24 cellular contexts compared by ENCODE assay signal in the genomic region with DNA sequence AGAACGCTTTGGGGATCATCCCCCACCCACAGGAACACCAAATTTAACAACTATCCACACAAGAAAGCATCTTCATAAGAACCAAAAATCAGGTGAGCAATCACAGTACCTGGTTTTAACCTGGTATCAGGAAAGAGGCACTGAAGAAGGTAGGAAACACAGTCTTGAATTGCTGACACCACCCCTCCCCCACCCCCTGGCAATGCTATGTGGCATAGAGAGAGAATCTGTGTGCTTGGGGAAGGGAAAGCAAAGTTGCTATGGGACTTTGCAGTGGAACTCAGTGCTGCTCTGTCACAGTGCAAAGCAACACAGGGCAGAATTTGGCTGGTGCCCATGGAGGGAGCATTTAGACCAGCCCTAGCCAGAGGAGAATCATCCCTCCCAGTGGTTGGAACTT.
A peak's percentile ranks its signal among the peaks of the same experiment; 100 is the strongest.
DNase-seq lines count a peak whose midpoint lies in the region; ATAC-seq, FAIRE-seq and TF ChIP-seq lines count a peak whose summit lies in the region.
"Had no signal": no experiment of that assay in that cellular context is flagged by ENCODE, and none has a peak within 500 bp of the region (broad histone marks: within the 10 kb centered on the region; RNA-seq: fewer than 3 reads in every experiment).

No MANE protein-coding gene starts in this region.

- no peaks in the 10 kb centered on the region for H3K79me1 ChIP-seq in H1 (ENCODE audit: low read depth, low read length)

- H4K20me1 ChIP-seq in H1 (replicated peaks in 1 of 2; ENCODE audit: control insufficient read depth in 1 of 2, insufficient read depth in 2 of 2, low read length in 2 of 2) (no peaks in the 10 kb centered on the region), neural progenitor cell (ENCODE audit: low read depth) (no peaks in the 10 kb centered on the region)
- H4K20me1 ChIP-seq: BLaER1 had no signal

- no peaks in the 10 kb centered on the region for H3K23me2 ChIP-seq in H1 (ENCODE audit: low read depth, low read length)

- FAIRE-seq in H1 (lab: Jason Lieb, UNC): no peak
- FAIRE-seq: A204.1, GM12878, GM19239 had no signal

- peak overlapping the region in 1 of 2 experiments; percentile 33; a peak in 3 of 4 replicates for H3K4me2 ChIP-seq in H1 (ENCODE audit: insufficient read depth in 1 of 2, low read depth in 2 of 2, low read length in 2 of 2)
- no peak overlapping the region for H3K4me2 ChIP-seq in neural progenitor cell
- H3K4me2 ChIP-seq: BLaER1 had no signal

- no peaks in the 10 kb centered on the region for H3K27me3 ChIP-seq in H1 (replicated peaks in 1 of 4; ENCODE audit: control insufficient read depth in 3 of 4, extremely low read depth in 1 of 4, insufficient read depth in 3 of 4, low read length in 3 of 4)
- no peaks in the 10 kb centered on the region for H3K27me3 ChIP-seq in neural progenitor cell
- no peaks in the 10 kb centered on the region for H3K27me3 ChIP-seq in gastroesophageal sphincter
- H3K27me3 ChIP-seq in HAP-1 (ENCODE audit: low read depth): 0 out of 2 replicates have a peak, but pooled peaks cover 2% of the 10 kb centered on the region
- H3K27me3 ChIP-seq: BLaER1 had no signal

- no peak overlapping the region for H2AK5ac ChIP-seq in H1 (ENCODE audit: low read depth, low read length)

- no peak overlapping the region for H3K23ac ChIP-seq in H1 (ENCODE audit: insufficient read length)

- H3K4me3 Mint-ChIP-seq in neural progenitor cell: no peak overlapping the region
- H3K4me3 Mint-ChIP-seq: B cell; CD4-positive, CD25-positive, alpha-beta regulatory T cell; CD8-positive, alpha-beta T cell had no signal

- TF ChIP-seq EP300 in H1 (IDR thresholded peaks at IDR 0.05; ENCODE audit: borderline replicate concordance in 1 of 2, low read depth in 2 of 2, low read length in 2 of 2): no peak
- TF ChIP-seq EP300 in gastroesophageal sphincter (IDR thresholded peaks at IDR 0.05): no peak

- CTCF ChIA-PET in H1 (lab: Charles Lee; ENCODE audit: partially characterized antibody): no interaction called here

- TF ChIP-seq CTCF in H1 (IDR thresholded peaks at IDR 0.05; ENCODE audit: control extremely low read depth in 1 of 3, insufficient read depth in 1 of 3, low read depth in 1 of 3, low read length in 3 of 3) (no peak), neural progenitor cell (IDR thresholded peaks at IDR 0.05) (no peak), gastroesophageal sphincter (IDR thresholded peaks at IDR 0.05) (no peak)

- no peak overlapping the region for H2BK5ac ChIP-seq in H1 (ENCODE audit: low read depth, low read length)

- H3K9ac ChIP-seq in H1 (replicated peaks in 1 of 4; ENCODE audit: extremely low read depth in 1 of 4, low read depth in 3 of 4, low read length in 3 of 4) (no peak overlapping the region), neural progenitor cell (no peak overlapping the region)
- H3K9ac ChIP-seq: BLaER1 had no signal

- no peaks in the 10 kb centered on the region for H3K36me3 Mint-ChIP-seq in neural progenitor cell
- H3K36me3 Mint-ChIP-seq: CD4-positive, CD25-positive, alpha-beta regulatory T cell; CD8-positive, alpha-beta T cell had no signal

- ATAC-seq in gastroesophageal sphincter (no peak), Right ventricle myocardium superior (ENCODE audit: poor library complexity) (no peak)
- ATAC-seq: CD8-positive, alpha-beta T cell; GM12878; HCT116 had no signal

- no peak overlapping the region for H3K4ac ChIP-seq in H1 (replicated peaks; ENCODE audit: insufficient read length, low read depth, low read length)

- H3K27ac Mint-ChIP-seq in neural progenitor cell: peak overlapping the region; percentile 83
- H3K27ac Mint-ChIP-seq: B cell; CD4-positive, CD25-positive, alpha-beta regulatory T cell; CD8-positive, alpha-beta T cell had no signal

- H4K8ac ChIP-seq in H1 (ENCODE audit: extremely low read depth, insufficient read depth, low read length): 0 out of 2 replicates have a peak overlapping the region, but pooled peaks have one; percentile 62

- H3K36me3 ChIP-seq in H1 (ENCODE audit: control insufficient read depth in 2 of 4, insufficient read depth in 4 of 4, low read length in 3 of 4) (no peaks in the 10 kb centered on the region), neural progenitor cell (no peaks in the 10 kb centered on the region), gastroesophageal sphincter (no peaks in the 10 kb centered on the region), HAP-1 (replicated peaks) (no peaks in the 10 kb centered on the region)
- H3K36me3 ChIP-seq: BLaER1 had no signal

- H3K4me1 ChIP-seq in H1 (replicated peaks in 1 of 4; ENCODE audit: control insufficient read depth in 3 of 4, insufficient read depth in 4 of 4, low read length in 3 of 4) (peaks cover 0 to 6% (median 3%) of the 10 kb centered on the region in 4 experiments; a peak in 4 of 7 replicates), neural progenitor cell (no peaks in the 10 kb centered on the region), gastroesophageal sphincter (no peaks in the 10 kb centered on the region), HAP-1 (no peaks in the 10 kb centered on the region)
- H3K4me1 ChIP-seq: BLaER1, Caco-2 had no signal

- H4K5ac ChIP-seq in H1 (ENCODE audit: insufficient read length, low read depth, low read length): no peak overlapping the region

- H2BK20ac ChIP-seq in H1 (ENCODE audit: low read length): 0 out of 2 replicates have a peak overlapping the region, but pooled peaks have one; percentile 48

- H3K9me3 ChIP-seq in H1 (ENCODE audit: insufficient read depth in 2 of 2, low read depth in 1 of 2, low read length in 1 of 2) (no peaks in the 10 kb centered on the region), neural progenitor cell (ENCODE audit: low read depth) (no peaks in the 10 kb centered on the region), gastroesophageal sphincter (no peaks in the 10 kb centered on the region), HAP-1 (no peaks in the 10 kb centered on the region)
- H3K9me3 ChIP-seq: BLaER1, Caco-2 had no signal

- peaks cover 17% of the 10 kb centered on the region for H3K4me1 Mint-ChIP-seq in neural progenitor cell
- H3K4me1 Mint-ChIP-seq: B cell; CD4-positive, CD25-positive, alpha-beta regulatory T cell had no signal

- H3K79me2 ChIP-seq in H1 (ENCODE audit: control insufficient read depth in 1 of 2, insufficient read depth in 2 of 2, low read length in 2 of 2) (no peaks in the 10 kb centered on the region), neural progenitor cell (ENCODE audit: low read depth) (no peaks in the 10 kb centered on the region)

- 100% methylated on average over 1 of the region's 1 CpG; no CpG with 5 or more reads in 1 of the 2 experiments for WGBS in H1 (ENCODE audit: extremely low coverage in 1 of 2, insufficient coverage in 1 of 2, insufficient read length in 1 of 2, insufficient replicate concordance in 2 of 2, low coverage in 1 of 2, low lambda C conversion rate in 2 of 2, missing lambda C conversion rate in 1 of 2), 2 experiments
- WGBS in gastroesophageal sphincter (ENCODE audit: low coverage in 1 of 2), 2 donors: 85 to 100% methylated on average over 1 of the region's 1 CpG

- no peak overlapping the region for H4K91ac ChIP-seq in H1 (replicated peaks; ENCODE audit: insufficient read length, low read length)

- H3K18ac ChIP-seq in H1 (ENCODE audit: extremely low read depth, low read length): no peak overlapping the region

- H3K9me3 Mint-ChIP-seq in neural progenitor cell: peaks cover 2% of the 10 kb centered on the region
- H3K9me3 Mint-ChIP-seq: CD8-positive, alpha-beta T cell had no signal

- H2BK120ac ChIP-seq in H1 (replicated peaks; ENCODE audit: low read depth, low read length): no peak overlapping the region

- POLR2A ChIA-PET in H1 (lab: Charles Lee; ENCODE audit: partially characterized antibody): no interaction called here

- in situ Hi-C loops in HAP-1 (cut with MboI; ENCODE audit: low sequenced_read_pairs): no loop called here

- H2BK12ac ChIP-seq in H1 (ENCODE audit: low read depth, low read length): no peak overlapping the region

- H3K56ac ChIP-seq in H1 (replicated peaks; ENCODE audit: insufficient read length, low read depth, low read length): no peak overlapping the region

- TF ChIP-seq POLR2A in H1 (IDR thresholded peaks at IDR 0.05; ENCODE audit: control extremely low read depth in 1 of 2, low read depth in 2 of 2, low read length in 2 of 2): no peak
- no peak for TF ChIP-seq POLR2A in gastroesophageal sphincter (IDR thresholded peaks at IDR 0.05)

- DNase-seq in ELF-1 (ENCODE audit: low read depth, low spot score) (peak; percentile 15), H1 (ENCODE audit: low read depth in 1 of 2, low spot score in 2 of 2) (no peak), medulla oblongata (ENCODE audit: extremely low spot score) (peak; percentile 55), neural progenitor cell (ENCODE audit: low spot score) (no peak), HAP-1 (ENCODE audit: low spot score in 2 of 2) (no peak), Right ventricle myocardium superior (no peak), NCI-H526 (lab: John Stamatoyannopoulos, UW) (no peak)
- DNase-seq: Caco-2; CD4-positive, CD25-positive, alpha-beta regulatory T cell; CD8-positive, alpha-beta T cell; DMS153; DND-41; GDM1; GOT3; H7 had no signal

- no peak overlapping the region for H3K14ac ChIP-seq in H1 (ENCODE audit: insufficient read length)

- no peak for TF ChIP-seq RAD21 in H1 (IDR thresholded peaks at IDR 0.05 in 1 of 2, conservative IDR thresholded peaks at IDR 0.05 in 1 of 2; ENCODE audit: low read depth in 2 of 2, low read length in 2 of 2)

- peak overlapping the region; percentile 92 for H2AFZ ChIP-seq in H1 (ENCODE audit: low read length)
- H2AFZ ChIP-seq in neural progenitor cell (replicated peaks): peak overlapping the region; percentile 87

- H3K27ac ChIP-seq in H1 (ENCODE audit: low read depth, low read length) (no peak overlapping the region), neural progenitor cell (no peak overlapping the region), gastroesophageal sphincter (no peak overlapping the region)
- H3K27ac ChIP-seq: 22Rv1, BLaER1, C4-2B had no signal

- intact Hi-C loops in Right ventricle myocardium superior (cut with DNase I): no loop called here

- no peaks in the 10 kb centered on the region for H3F3A ChIP-seq in neural progenitor cell (ENCODE audit: low read depth)

- peaks cover 4% of the 10 kb centered on the region for H3K27me3 Mint-ChIP-seq in neural progenitor cell (ENCODE audit: insufficient read depth, low read depth)
- H3K27me3 Mint-ChIP-seq: CD4-positive, CD25-positive, alpha-beta regulatory T cell had no signal

- no peak overlapping the region for H2BK15ac ChIP-seq in H1 (ENCODE audit: low read length)

- H3K4me3 ChIP-seq in H1 (ENCODE audit: extremely low read depth in 1 of 4, insufficient read depth in 2 of 4, low read depth in 3 of 4, low read length in 4 of 4): no peak overlapping the region
- no peak overlapping the region for H3K4me3 ChIP-seq in neural progenitor cell
- H3K4me3 ChIP-seq in gastroesophageal sphincter: no peak overlapping the region
- no peak overlapping the region for H3K4me3 ChIP-seq in HAP-1
- H3K4me3 ChIP-seq: BLaER1, GM12878 had no signal

TF ChIP-seq in H1, 55 proteins besides CTCF, POLR2A, EP300 and RAD21 (continues in another document):
- TF ChIP-seq FOSL1 (IDR thresholded peaks at IDR 0.05; ENCODE audit: insufficient read depth, low read depth, low read length): no peak
- no peak for TF ChIP-seq SIRT6 (IDR thresholded peaks at IDR 0.05; ENCODE audit: low read length)
- TF ChIP-seq SAP30 (IDR thresholded peaks at IDR 0.05; ENCODE audit: insufficient read depth, insufficient replicate concordance, low read length): no peak
- no peak for TF ChIP-seq SRF (IDR thresholded peaks at IDR 0.05; ENCODE audit: low read depth, low read length)
- no peak for TF ChIP-seq TCF12 (IDR thresholded peaks at IDR 0.05; ENCODE audit: low read depth, low read length)

Comparison
In these comparisons a context has a peak if more than half of its experiments do, and no peak if none do; other contexts are left out.
1. DNase-seq: peak in ELF-1 (single experiment) and medulla oblongata (single experiment); none in H1 (0 of 2), neural progenitor cell (single experiment), HAP-1 (0 of 2), Right ventricle myocardium superior (single experiment) and NCI-H526 (0 of 2).